18 cellular contexts compared by ENCODE assay signal in the genomic region with DNA sequence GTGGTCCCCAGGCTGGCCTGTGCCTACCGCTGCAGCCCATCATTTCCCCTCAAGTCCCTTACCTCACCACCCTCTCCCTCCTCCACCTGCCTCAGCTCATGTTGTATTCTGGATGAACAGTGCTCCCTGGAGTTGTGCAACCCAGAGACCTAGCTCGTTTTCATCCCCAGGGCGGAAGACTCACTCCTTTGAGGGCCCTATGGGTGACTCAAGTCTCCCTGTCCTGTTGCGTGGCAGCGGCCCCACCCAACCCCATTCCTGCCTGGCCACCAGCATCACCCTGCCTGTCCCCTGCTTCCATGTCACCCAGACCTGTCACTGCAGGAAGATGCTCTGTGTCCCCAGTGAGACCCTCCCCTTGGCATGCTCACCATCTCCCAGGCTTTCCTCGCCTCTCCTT. TPM values are rescaled to one million over a fixed set of nuclear protein-coding genes. Genes with fewer than 3 reads are reported as not detected.
DNase-seq lines count a peak whose midpoint lies in the region; ATAC-seq and TF ChIP-seq lines count a peak whose summit lies in the region.
"Had no signal": no experiment of that assay in that cellular context is flagged by ENCODE, and none has a peak within 500 bp of the region (broad histone marks: within the 10 kb centered on the region; RNA-seq: fewer than 3 reads in every experiment).

No MANE protein-coding gene starts in this region.

- H4K91ac ChIP-seq in trophoblast cell (ENCODE audit: low read depth, low read length) = no peak overlapping the region

- DNase-seq in epithelial cell of esophagus (ENCODE audit: low read depth) = peak; percentile 57
- DNase-seq in trophoblast cell = peak in 1 of 2 donors; percentile 38
- DNase-seq in left cardiac atrium = no peak
- DNase-seq in NCI-H345 (lab: John Stamatoyannopoulos, UW) = no peak
- DNase-seq: CD8-positive, alpha-beta T cell; COR-L47; DMS153; DMS79 treated with DMSO at 0.1 percent for 48 hours; EL; GOT3; HFFc6 had no signal

- H3K36me3 ChIP-seq in HEK293 (ENCODE audit: control insufficient read depth in 2 of 2, insufficient read depth in 1 of 2, low read length in 2 of 2) (peaks cover 0 to 5% of the 10 kb centered on the region in 2 experiments; a peak in 1 of 3 replicates), trophoblast cell (ENCODE audit: control insufficient read depth in 1 of 2, insufficient read depth in 2 of 2, low read length in 2 of 2) (no peaks in the 10 kb centered on the region)
- H3K36me3 ChIP-seq: HAP-1 had no signal

- no peak overlapping the region for H2BK120ac ChIP-seq in trophoblast cell (ENCODE audit: insufficient read depth, low read length, poor library complexity)

- TF ChIP-seq CTCF in HEK293 (tag by site-specific recombination; IDR thresholded peaks at IDR 0.05) (no peak), epithelial cell of esophagus (IDR thresholded peaks at IDR 0.05; ENCODE audit: insufficient read depth, low read depth, low read length, missing control alignments) (no peak)

- H3K9me3 ChIP-seq in HEK293 (ENCODE audit: control insufficient read depth, insufficient read depth, low read depth, low read length) = no peaks in the 10 kb centered on the region; the same call in 1 of the 2 replicates
- H3K9me3 ChIP-seq in trophoblast cell (ENCODE audit: insufficient read depth, low read depth, low read length) = peaks cover 10% of the 10 kb centered on the region
- H3K9me3 ChIP-seq: HAP-1 had no signal

- H3K27ac ChIP-seq in HEK293 (ENCODE audit: extremely low read depth, low read depth, low read length) (no peak overlapping the region), trophoblast cell (ENCODE audit: low read depth, low read length) (no peak overlapping the region)

- H2AFZ ChIP-seq in trophoblast cell (ENCODE audit: insufficient read depth, low read length, poor library complexity) = no peak overlapping the region

- POLR2A ChIA-PET in HEK293 (lab: Yijun Ruan, JAX) = no interaction called here

- no peaks in the 10 kb centered on the region for H3K79me1 ChIP-seq in trophoblast cell (ENCODE audit: low read length)

- H3K4me3 ChIP-seq in HEK293 (ENCODE audit: low read depth, low read length) (no peak overlapping the region), epithelial cell of esophagus (ENCODE audit: low read length) (no peak overlapping the region), trophoblast cell (ENCODE audit: low read depth, low read length) (peak overlapping the region; percentile 51)
- H3K4me3 ChIP-seq: HAP-1 had no signal

- no CpG with 5 or more reads among the region's 6 CpGs for WGBS in trophoblast cell (ENCODE audit: extremely low coverage, insufficient coverage, insufficient read length)

- H3K18ac ChIP-seq in trophoblast cell (ENCODE audit: low read length) = no peak overlapping the region

- intact Hi-C loops in left cardiac atrium (cut with DNase I) = loop anchor here in 1 of 2 donors (10.0 kb wide), 1 partner anchor 221 kb away; no protein-coding TSS in a partner anchor

- CTCF ChIA-PET in HEK293 (lab: Yijun Ruan, JAX) = interaction anchor here (2.6 to 27.3 kb wide), 5 partner anchors 4 to 35 kb away, joined by 21 to 561 read pairs (median 288); partner anchors contain the start of genes ALOX12B and ALOXE3

- H2BK5ac ChIP-seq in trophoblast cell (ENCODE audit: low read depth, low read length, poor library complexity) = no peak overlapping the region

- no peak overlapping the region for H3K14ac ChIP-seq in trophoblast cell (ENCODE audit: low read length)

- no peak overlapping the region for H2AK5ac ChIP-seq in trophoblast cell (ENCODE audit: low read length)

- H3K23ac ChIP-seq in trophoblast cell (ENCODE audit: low read length) = no peak overlapping the region

- H3K4me1 ChIP-seq in HEK293 (ENCODE audit: control insufficient read depth, insufficient read depth, low read length) = peaks cover 7% of the 10 kb centered on the region
- peaks cover 2 to 5% of the 10 kb centered on the region in 2 experiments for H3K4me1 ChIP-seq in trophoblast cell (ENCODE audit: control insufficient read depth in 1 of 2, insufficient read depth in 2 of 2, low read length in 2 of 2)

- 0 out of 2 replicates have a peak, but pooled peaks have one; percentile 22 for TF ChIP-seq POLR2A in Raji (IDR thresholded peaks at IDR 0.05; ENCODE audit: insufficient read depth, low read depth, low read length)

- H4K8ac ChIP-seq in trophoblast cell (ENCODE audit: low read depth, low read length) = no peak overlapping the region

- H3K4ac ChIP-seq in trophoblast cell (ENCODE audit: low read depth, low read length) = no peak overlapping the region

- H3K27me3 ChIP-seq in trophoblast cell (ENCODE audit: insufficient read depth, low read length) = peaks cover 12% of the 10 kb centered on the region

- no peak for ATAC-seq in left cardiac atrium
- ATAC-seq: CD8-positive, alpha-beta T cell had no signal

- H3K79me2 ChIP-seq in trophoblast cell (ENCODE audit: control insufficient read depth, insufficient read depth, low read length, poor library complexity) = no peaks in the 10 kb centered on the region

- no peak overlapping the region for H2BK12ac ChIP-seq in trophoblast cell (ENCODE audit: low read length)

- H4K12ac ChIP-seq in trophoblast cell (ENCODE audit: low read depth, low read length) = no peak overlapping the region

- H3K9ac ChIP-seq in trophoblast cell (ENCODE audit: low read length) = no peak overlapping the region

- no peak overlapping the region for H3K4me2 ChIP-seq in trophoblast cell (ENCODE audit: low read length)

TF ChIP-seq in HEK293, 187 proteins besides CTCF, POLR2A, EP300 and RAD21:
- TF ChIP-seq OSR2 (tag by site-specific recombination; IDR thresholded peaks at IDR 0.05) (no peak), MEIS1 (CRISPR knock-in tag; IDR thresholded peaks at IDR 0.05; ENCODE audit: borderline replicate concordance) (no peak)
- TF ChIP-seq, protein P1, sequence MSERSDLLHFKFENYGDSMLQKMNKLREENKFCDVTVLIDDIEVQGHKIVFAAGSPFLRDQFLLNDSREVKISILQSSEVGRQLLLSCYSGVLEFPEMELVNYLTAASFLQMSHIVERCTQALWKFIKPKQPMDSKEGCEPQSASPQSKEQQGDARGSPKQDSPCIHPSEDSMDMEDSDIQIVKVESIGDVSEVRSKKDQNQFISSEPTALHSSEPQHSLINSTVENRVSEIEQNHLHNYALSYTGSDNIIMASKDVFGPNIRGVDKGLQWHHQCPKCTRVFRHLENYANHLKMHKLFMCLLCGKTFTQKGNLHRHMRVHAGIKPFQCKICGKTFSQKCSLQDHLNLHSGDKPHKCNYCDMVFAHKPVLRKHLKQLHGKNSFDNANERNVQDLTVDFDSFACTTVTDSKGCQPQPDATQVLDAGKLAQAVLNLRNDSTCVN (tag by site-specific recombination; optimal IDR thresholded peaks at IDR 0.05) = peak; percentile 5

RNA-seq across cellular contexts. Expression of gene ALOX12B, which starts 3.3 kb away (rescaled TPM):
- polyA plus RNA-seq in trophoblast cell (2013) = 0.07 and 0.08 TPM in 2 replicates
- total RNA-seq in left cardiac atrium = not detected
- total RNA-seq: HFFc6 had no signal
- polyA plus RNA-seq: BJ, CD14-positive monocyte had no signal

RNA-seq across cellular contexts. Expression of gene ALOXE3, which starts 34.1 kb away (rescaled TPM):
- polyA plus RNA-seq in trophoblast cell (2013) = 0.26 and 0.31 TPM in 2 replicates
- not detected for total RNA-seq in left cardiac atrium
- total RNA-seq: A673 had no signal
- polyA plus RNA-seq: CD14-positive monocyte, IgD-negative memory B cell had no signal

RNA-seq across cellular contexts. Expression of gene HES7, which starts 39.7 kb away (rescaled TPM):
- polyA plus RNA-seq in trophoblast cell (2013) = 0.29 and 0.49 TPM in 2 replicates
- under 1 TPM; 0.38 to 0.47 TPM for total RNA-seq in left cardiac atrium
- polyA plus RNA-seq: BJ, CD14-positive monocyte, IgD-negative memory B cell had no signal

RNA-seq across cellular contexts. Expression of gene ALOX15B, which starts 45.4 kb away (rescaled TPM):
- polyA plus RNA-seq in trophoblast cell (2013) = 1.2 and 1.4 TPM in 2 replicates
- under 1 TPM in 1 of 2 donors, not detected in 1; 0.39 TPM for total RNA-seq in left cardiac atrium
- total RNA-seq: CD8-positive, alpha-beta T cell; HFFc6 had no signal
- polyA plus RNA-seq: BJ, IgD-negative memory B cell had no signal
